In genomic region chr17:78416311-78416711, GRCh38 we compare ENCODE assay signal across 9 cellular contexts. TPM values are rescaled to one million over a fixed set of nuclear protein-coding genes. Genes with fewer than 3 reads are reported as not detected.
DNase-seq lines count a peak whose midpoint lies in the region; FAIRE-seq and TF ChIP-seq lines count a peak whose summit lies in the region.
"Had no signal": no experiment of that assay in that cellular context is flagged by ENCODE, and none has a peak within 500 bp of the region (broad histone marks: within the 10 kb centered on the region; RNA-seq: fewer than 3 reads in every experiment).

No MANE protein-coding gene starts in this region.

- peaks cover 0 to 4% (median 0%) of the 10 kb centered on the region in 7 donors for H3K9me3 Mint-ChIP-seq in CD14-positive monocyte
- H3K9me3 Mint-ChIP-seq: memory B cell had no signal

- peaks cover 67% of the 10 kb centered on the region for H3K4me1 Mint-ChIP-seq in CD14-positive monocyte

- H3K4me3 ChIP-seq in SK-N-MC, result no peak overlapping the region
- H3K4me3 ChIP-seq in endothelial cell of umbilical vein (replicated peaks in 1 of 3; ENCODE audit: insufficient read depth in 1 of 3, low read depth in 1 of 3, low read length in 3 of 3), result no peak overlapping the region
- H3K4me3 ChIP-seq in parathyroid adenoma (ENCODE audit: low read depth, low read length), result no peak overlapping the region

- H3K9ac ChIP-seq in SK-N-MC (ENCODE audit: insufficient read length) (peak overlapping the region; percentile 8), endothelial cell of umbilical vein (replicated peaks; ENCODE audit: extremely low read depth, insufficient read depth, low read length) (peak overlapping the region; percentile 17), parathyroid adenoma (no peak overlapping the region)

- BruUV-seq in endothelial cell of umbilical vein (replicated peaks; lab: Mats Ljungman, UMichigan), result TSS peak; percentile 74

- no peaks in the 10 kb centered on the region for H3K27me3 ChIP-seq in endothelial cell of umbilical vein (ENCODE audit: control insufficient read depth in 2 of 2, insufficient read depth in 2 of 2, low read length in 2 of 2)
- no peaks in the 10 kb centered on the region for H3K27me3 ChIP-seq in parathyroid adenoma (ENCODE audit: control insufficient read depth, insufficient read depth, low read length)

- no peaks in the 10 kb centered on the region for H3K27me3 Mint-ChIP-seq in CD14-positive monocyte (ENCODE audit: low read depth in 3 of 3)
- H3K27me3 Mint-ChIP-seq: memory B cell had no signal

- H3K36me3 ChIP-seq in SK-N-MC (ENCODE audit: insufficient read depth, low read length), result peaks cover 18% of the 10 kb centered on the region; the same call in 1 of the 2 replicates
- H3K36me3 ChIP-seq in endothelial cell of umbilical vein (ENCODE audit: control insufficient read depth in 2 of 2, extremely low read depth in 1 of 2, insufficient read depth in 2 of 2, low read length in 2 of 2), result peaks cover 6 to 21% of the 10 kb centered on the region in 2 experiments
- no peaks in the 10 kb centered on the region for H3K36me3 ChIP-seq in parathyroid adenoma (ENCODE audit: control insufficient read depth, insufficient read depth, low read length)

- peak overlapping the region in 1 of 2 donors; percentile 16 for H3K4me3 Mint-ChIP-seq in CD14-positive monocyte
- H3K4me3 Mint-ChIP-seq: memory B cell had no signal

- peak overlapping the region; percentile 54 for H3K27ac ChIP-seq in SK-N-MC
- H3K27ac ChIP-seq in endothelial cell of umbilical vein (ENCODE audit: insufficient read depth, low read depth, low read length), result peak overlapping the region; percentile 74
- peak overlapping the region; percentile 75 for H3K27ac ChIP-seq in parathyroid adenoma

- DNase-seq in CD14-positive monocyte (ENCODE audit: low spot score) (no peak), SK-N-MC (ENCODE audit: low read depth, low spot score) (no peak), endothelial cell of umbilical vein (ENCODE audit: low read depth, low spot score) (peak; percentile 54), NCI-H2171 (lab: John Stamatoyannopoulos, UW) (no peak), NCI-H1105 (lab: John Stamatoyannopoulos, UW) (no peak), GF-D8 (lab: John Stamatoyannopoulos, UW) (no peak), putamen (ENCODE audit: low spot score) (no peak)

- H3K79me2 ChIP-seq in endothelial cell of umbilical vein (ENCODE audit: control insufficient read depth, insufficient read depth, low read length), result peaks cover 28% of the 10 kb centered on the region
- H3K79me2 ChIP-seq in parathyroid adenoma, result peaks cover 3% of the 10 kb centered on the region

- dilution Hi-C loops in endothelial cell of umbilical vein (cut with MboI; ENCODE audit: extremely low pct_ligation_motif_present, low sequenced_read_pairs), result no loop called here

- FAIRE-seq in endothelial cell of umbilical vein (lab: Jason Lieb, UNC), result peak; percentile 76

- peaks cover 38% of the 10 kb centered on the region for H3K4me1 ChIP-seq in endothelial cell of umbilical vein (ENCODE audit: control insufficient read depth, extremely low read depth, insufficient read depth, low read length)
- no peaks in the 10 kb centered on the region for H3K4me1 ChIP-seq in parathyroid adenoma

- H3K27ac Mint-ChIP-seq in CD14-positive monocyte, result peak overlapping the region; percentile 97 to 100 (median 98)
- H3K27ac Mint-ChIP-seq: memory B cell had no signal

- H2AFZ ChIP-seq in endothelial cell of umbilical vein (ENCODE audit: low read depth, low read length) (no peak overlapping the region), parathyroid adenoma (no peak overlapping the region)

- H3K36me3 Mint-ChIP-seq in CD14-positive monocyte, result peaks cover 80 to 90% of the 10 kb centered on the region in 2 donors

- H3K4me2 ChIP-seq in endothelial cell of umbilical vein (ENCODE audit: insufficient read depth, low read length) (peak overlapping the region; percentile 24), parathyroid adenoma (ENCODE audit: low read length) (no peak overlapping the region)

- H4K20me1 ChIP-seq in endothelial cell of umbilical vein (replicated peaks; ENCODE audit: control insufficient read depth, extremely low read depth, insufficient read depth, low read length), result no peaks in the 10 kb centered on the region

- no peaks in the 10 kb centered on the region for H3K9me1 ChIP-seq in endothelial cell of umbilical vein (replicated peaks; ENCODE audit: control insufficient read depth, extremely low read depth, insufficient read depth, low read length)

- no peak for TF ChIP-seq POLR2A in endothelial cell of umbilical vein (IDR thresholded peaks at IDR 0.05; ENCODE audit: low read depth, low read length)

- POLR2A ChIA-PET in endothelial cell of umbilical vein (lab: Charles Lee), result interaction anchor here (1.8 kb wide), 1 partner anchor 57 kb away, joined by 11 read pairs; the partner anchor contains the start of gene SOCS3

- intact Hi-C loops in CD14-positive monocyte (cut with micrococcal nuclease) (loop anchor here in 1 of 2 donors (2.0 to 5.0 kb wide), 2 partner anchors 28 to 129 kb away; no protein-coding TSS in a partner anchor), endothelial cell of umbilical vein (cut with micrococcal nuclease) (no loop called here)

- TF ChIP-seq CTCF in CD14-positive monocyte (IDR thresholded peaks at IDR 0.05), result no peak
- TF ChIP-seq CTCF in endothelial cell of umbilical vein (IDR thresholded peaks at IDR 0.05; ENCODE audit: extremely low read depth in 1 of 2, insufficient read depth in 1 of 2, low read depth in 1 of 2, low read length in 2 of 2), result no peak
- no peak for TF ChIP-seq CTCF in parathyroid adenoma (IDR thresholded peaks at IDR 0.05)

- CTCF ChIA-PET in endothelial cell of umbilical vein (lab: Charles Lee), result interaction anchor here (1.0 to 5.2 kb wide), 12 partner anchors 8 to 165 kb away, joined by 3 to 65 read pairs (median 4); partner anchors contain the start of gene SOCS3

- H3K9me3 ChIP-seq in SK-N-MC (ENCODE audit: low read depth, low read length) (no peaks in the 10 kb centered on the region), endothelial cell of umbilical vein (replicated peaks; ENCODE audit: control insufficient read depth, insufficient read depth, low read length) (no peaks in the 10 kb centered on the region), parathyroid adenoma (ENCODE audit: control insufficient read depth, low read length) (no peaks in the 10 kb centered on the region)

TF ChIP-seq in endothelial cell of umbilical vein, 7 proteins besides CTCF, POLR2A, EP300 and RAD21:
- TF ChIP-seq GATA2 (IDR thresholded peaks at IDR 0.05; ENCODE audit: insufficient read depth, insufficient read length, low read depth, low read length) (no peak), MAX (IDR thresholded peaks at IDR 0.05; ENCODE audit: insufficient read depth, insufficient read length) (no peak), POLR2AphosphoS5 (IDR thresholded peaks at IDR 0.05; ENCODE audit: insufficient read depth, low read depth, low read length) (no peak), EZH2 (IDR thresholded peaks at IDR 0.05; ENCODE audit: borderline replicate concordance, low read depth, low read length, severe bottlenecking) (no peak), FOS (IDR thresholded peaks at IDR 0.05; ENCODE audit: borderline replicate concordance, insufficient read depth, low read length) (no peak), MYC (IDR thresholded peaks at IDR 0.05; ENCODE audit: low read depth, low read length) (no peak), JUN (IDR thresholded peaks at IDR 0.05; ENCODE audit: borderline replicate concordance, insufficient read depth, insufficient read length, low read depth) (no peak)

RNA-seq across cellular contexts. Expression of gene PGS1, which starts 37.9 kb away (rescaled TPM):
- polyA plus RNA-seq in CD14-positive monocyte (10 to 100 TPM; 26.0 to 28.0 TPM), endothelial cell of umbilical vein (48.4 and 50.8 TPM in 2 replicates)
- 55.6 and 66.0 TPM in 2 replicates for total RNA-seq in endothelial cell of umbilical vein
- 28.4 and 36.1 TPM in 2 replicates for polyA plus RNA-seq in endothelial cell of umbilical vein (2011; cell fraction: cytosol; rRNA removed)
- polyA plus RNA-seq in endothelial cell of umbilical vein (2011; cell fraction: nucleus; rRNA removed), result 195 and 203 TPM in 2 replicates
- 30.2 and 34.0 TPM in 2 replicates for polyA plus RNA-seq in endothelial cell of umbilical vein (2012)
- 62.5 and 77.9 TPM in 2 replicates for polyA minus RNA-seq in endothelial cell of umbilical vein
- polyA minus RNA-seq in endothelial cell of umbilical vein (2011; cell fraction: cytosol; rRNA and poly(A)+ RNA removed), result 31.2 TPM
- 72.4 and 73.4 TPM in 2 replicates for polyA minus RNA-seq in endothelial cell of umbilical vein (2011; cell fraction: nucleus; rRNA and poly(A)+ RNA removed)

RNA-seq across cellular contexts. Expression of gene SOCS3, which starts 56.4 kb away (rescaled TPM):
- 100 to 1,000 TPM; 123 to 144 TPM for polyA plus RNA-seq in CD14-positive monocyte
- total RNA-seq in endothelial cell of umbilical vein, result 13.6 and 14.3 TPM in 2 replicates
- polyA plus RNA-seq in endothelial cell of umbilical vein, result 6.2 and 6.6 TPM in 2 replicates
- 5.3 and 7.9 TPM in 2 replicates for polyA plus RNA-seq in endothelial cell of umbilical vein (2011; cell fraction: cytosol; rRNA removed)
- 15.2 and 19.0 TPM in 2 replicates for polyA plus RNA-seq in endothelial cell of umbilical vein (2011; cell fraction: nucleus; rRNA removed)
- polyA plus RNA-seq in endothelial cell of umbilical vein (2012), result 12.2 and 14.3 TPM in 2 replicates
- 7.8 and 10.9 TPM in 2 replicates for polyA minus RNA-seq in endothelial cell of umbilical vein
- 31.0 TPM for polyA minus RNA-seq in endothelial cell of umbilical vein (2011; cell fraction: cytosol; rRNA and poly(A)+ RNA removed)
- polyA minus RNA-seq in endothelial cell of umbilical vein (2011; cell fraction: nucleus; rRNA and poly(A)+ RNA removed), result 7.3 and 17.4 TPM in 2 replicates

Comparison
In these comparisons a context has a peak if more than half of its experiments do, and no peak if none do; other contexts are left out.
1. RNA of gene SOCS3, which starts 56.4 kb away (polyA plus RNA-seq): 123 to 144 TPM in CD14-positive monocyte; 5.3 to 19.0 TPM in endothelial cell of umbilical vein; every median in the first group is over 4 times any median in the second.
2. Peak in every context shown above with its lines, with median percentiles within 50 percentile points of each other: H3K27ac ChIP-seq.